In genomic region chr12:103997277-103997900, GRCh38 we compare ENCODE assay signal across 1 cellular context.
TF ChIP-seq lines count a peak whose summit lies in the region.

No MANE protein-coding gene starts in this region.

TF ChIP-seq in GM23338, 12 proteins besides CTCF, POLR2A, EP300 and RAD21 (continued from another document):
- TF ChIP-seq ZNF462 (CRISPR knock-in tag; IDR thresholded peaks at IDR 0.05) (no peak), POLR2AphosphoS5 (IDR thresholded peaks at IDR 0.05; ENCODE audit: low read depth) (no peak), NANOG (IDR thresholded peaks at IDR 0.05; ENCODE audit: borderline replicate concordance) (no peak), CREB1 (CRISPR knock-in tag; IDR thresholded peaks at IDR 0.05; ENCODE audit: low read depth) (no peak), REST (IDR thresholded peaks at IDR 0.05; ENCODE audit: unreplicated experiment) (no peak), EZH2 (IDR thresholded peaks at IDR 0.05; ENCODE audit: low read depth, unreplicated experiment) (no peak), ZNF114 (CRISPR knock-in tag; IDR thresholded peaks at IDR 0.05) (no peak), EZH2phosphoT487 (IDR thresholded peaks at IDR 0.05; ENCODE audit: unreplicated experiment) (no peak), ETS1 (IDR thresholded peaks at IDR 0.05) (no peak)
